22 cellular contexts compared by ENCODE assay signal in the genomic region with DNA sequence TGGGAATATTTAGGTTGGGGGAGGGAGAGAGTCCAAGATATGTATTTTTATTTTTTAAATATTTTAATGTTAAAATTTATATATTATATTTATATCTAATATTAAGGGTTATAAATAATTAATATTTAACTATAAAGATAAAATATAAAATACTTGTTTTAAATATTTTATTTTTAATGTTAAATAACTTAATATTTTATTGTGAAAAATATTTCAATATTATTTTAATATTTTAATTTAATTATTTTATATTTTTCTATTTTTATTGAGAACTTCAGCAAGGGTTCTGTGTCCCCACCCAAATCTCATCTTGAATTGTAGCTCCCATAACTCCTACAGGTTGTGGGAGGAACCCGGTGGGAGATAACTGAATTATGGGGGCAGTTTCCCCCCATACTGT. TPM values are rescaled to one million over a fixed set of nuclear protein-coding genes. Genes with fewer than 3 reads are reported as not detected.
DNase-seq lines count a peak whose midpoint lies in the region; ATAC-seq, FAIRE-seq and TF ChIP-seq lines count a peak whose summit lies in the region.
"Had no signal": no experiment of that assay in that cellular context is flagged by ENCODE, and none has a peak within 500 bp of the region (broad histone marks: within the 10 kb centered on the region; RNA-seq: fewer than 3 reads in every experiment).

No MANE protein-coding gene starts in this region.

- H3K27me3 Mint-ChIP-seq in WTC11 (ENCODE audit: low read depth): no peaks in the 10 kb centered on the region

- H3K36me3 ChIP-seq in small intestine (ENCODE audit: control insufficient read depth in 2 of 2, insufficient read depth in 2 of 2, low read length in 2 of 2) (no peaks in the 10 kb centered on the region), tibial artery (no peaks in the 10 kb centered on the region)
- H3K36me3 ChIP-seq: BLaER1, HAP-1 had no signal

- H3K4me1 ChIP-seq in small intestine (ENCODE audit: control insufficient read depth in 2 of 2, insufficient read depth in 1 of 2, low read depth in 1 of 2, low read length in 1 of 2) (no peaks in the 10 kb centered on the region), tibial artery (no peaks in the 10 kb centered on the region)
- H3K4me1 ChIP-seq: BLaER1, HAP-1 had no signal

- 88 to 100% (median 90%) methylated on average over 1 of the region's 1 CpG for WGBS in small intestine, 3 donors

- no peak overlapping the region for H3K4me3 Mint-ChIP-seq in WTC11
- H3K4me3 Mint-ChIP-seq: B cell; CD4-positive, alpha-beta T cell; CD8-positive, alpha-beta memory T cell; HFFc6 had no signal

- H3K27me3 ChIP-seq in small intestine (ENCODE audit: control insufficient read depth in 2 of 2, insufficient read depth in 2 of 2, low read length in 2 of 2): peaks cover 0 to 2% of the 10 kb centered on the region in 2 donors
- no peaks in the 10 kb centered on the region for H3K27me3 ChIP-seq in tibial artery
- H3K27me3 ChIP-seq: BLaER1 had no signal

- FAIRE-seq in G401.6 (lab: Jason Lieb, UNC) (peak; percentile 97), frontal cortex (lab: Jason Lieb, UNC) (peak; percentile 99), small intestine (lab: Jason Lieb, UNC) (peak; percentile 93)
- FAIRE-seq: D721Med, GM12892, H54 had no signal

- peaks cover 39% of the 10 kb centered on the region for H3K9me3 Mint-ChIP-seq in WTC11

- H3K27ac Mint-ChIP-seq in WTC11: no peak overlapping the region
- H3K27ac Mint-ChIP-seq: B cell; CD4-positive, alpha-beta T cell; CD8-positive, alpha-beta memory T cell; HFFc6 had no signal

- no peak for TF ChIP-seq CTCF in WTC11 (IDR thresholded peaks at IDR 0.05)
- TF ChIP-seq CTCF in tibial artery (IDR thresholded peaks at IDR 0.05): no peak

- DNase-seq in WTC11 (ENCODE audit: low spot score): no peak
- DNase-seq in frontal cortex (ENCODE audit: low spot score in 2 of 2): no peak
- no peak for DNase-seq in small intestine
- DNase-seq in GF-D8 (lab: John Stamatoyannopoulos, UW): no peak
- no peak for DNase-seq in tibial artery
- DNase-seq in stimulated activated CD4-positive, alpha-beta T cell treated with anti-CD3 and anti-CD28 coated beads, Interleukin-2, amount 100 ng/mL, for 24 hours: no peak
- DNase-seq: 8988T; CD4-positive, alpha-beta T cell; CD8-positive, alpha-beta memory T cell; DMS 273 treated with DMSO at 0.1 percent for 48 hours; DMS79; EL; GOT3; HFFc6 had no signal

- H3K27ac ChIP-seq in small intestine (ENCODE audit: low read depth in 1 of 2, low read length in 1 of 2): no peak overlapping the region
- no peak overlapping the region for H3K27ac ChIP-seq in tibial artery
- H3K27ac ChIP-seq: BLaER1, C4-2B had no signal

- intact Hi-C loops in tibial artery (cut with DNase I; ENCODE audit: low total_unique reads): no loop called here

- H3K4me3 ChIP-seq in small intestine (ENCODE audit: low read depth in 1 of 2, low read length in 2 of 2) (no peak overlapping the region), tibial artery (no peak overlapping the region)
- H3K4me3 ChIP-seq: BLaER1, HAP-1 had no signal

- H3K9me3 ChIP-seq in small intestine (ENCODE audit: control insufficient read depth, low read depth): no peaks in the 10 kb centered on the region
- no peaks in the 10 kb centered on the region for H3K9me3 ChIP-seq in tibial artery

- ATAC-seq in WTC11: no peak

- POLR2A ChIA-PET in WTC11 (lab: Charles Lee): no interaction called here

- CTCF ChIA-PET in WTC11 (lab: Charles Lee): no interaction called here

- H3K36me3 Mint-ChIP-seq in WTC11: peaks cover 29% of the 10 kb centered on the region

- H3K4me1 Mint-ChIP-seq in WTC11: peaks cover 5% of the 10 kb centered on the region
- H3K4me1 Mint-ChIP-seq: B cell; CD8-positive, alpha-beta memory T cell had no signal

TF ChIP-seq in WTC11, 78 proteins besides CTCF, POLR2A, EP300 and RAD21:
- peak; percentile 99 for TF ChIP-seq HMGA2 (CRISPR knock-in tag; IDR thresholded peaks at IDR 0.05)
- TF ChIP-seq SP1 (CRISPR knock-in tag; conservative IDR thresholded peaks at IDR 0.05): no peak

RNA-seq across cellular contexts. Expression of gene PERP, which starts 34.0 kb away (rescaled TPM):
- total RNA-seq in WTC11 (2021): 23.9 to 26.9 TPM (median 24.6 TPM) in 3 replicates
- 1.6 TPM for total RNA-seq in frontal cortex
- polyA plus RNA-seq in small intestine: 10 to 100 TPM; 47.2 to 54.3 (median 52.6) TPM
